Comparison of ENCODE assay signal across 14 cellular contexts in genomic region chr15:60529332-60529731, GRCh38. TPM values are rescaled to one million over a fixed set of nuclear protein-coding genes. Genes with fewer than 3 reads are reported as not detected.
A peak's percentile ranks its signal among the peaks of the same experiment; 100 is the strongest.
DNase-seq lines count a peak whose midpoint lies in the region; ATAC-seq and TF ChIP-seq lines count a peak whose summit lies in the region.
"Had no signal": no experiment of that assay in that cellular context is flagged by ENCODE, and none has a peak within 500 bp of the region (broad histone marks: within the 10 kb centered on the region; RNA-seq: fewer than 3 reads in every experiment).

No MANE protein-coding gene starts in this region.

- H3K9me3 Mint-ChIP-seq in activated naive CD4-positive, alpha-beta T cell treated with anti-CD3 and anti-CD28 coated beads, Interleukin-2, amount 50 U/mL, for 24 hours: no peaks in the 10 kb centered on the region
- H3K9me3 Mint-ChIP-seq in effector memory CD8-positive, alpha-beta T cell: no peaks in the 10 kb centered on the region
- no peaks in the 10 kb centered on the region for H3K9me3 Mint-ChIP-seq in MCF 10A (ENCODE audit: unreplicated experiment)

- peaks cover 83% of the 10 kb centered on the region for H3K4me1 Mint-ChIP-seq in activated naive CD4-positive, alpha-beta T cell treated with anti-CD3 and anti-CD28 coated beads, Interleukin-2, amount 50 U/mL, for 24 hours
- H3K4me1 Mint-ChIP-seq in effector memory CD8-positive, alpha-beta T cell (ENCODE audit: low read depth in 2 of 2): peaks cover 57 to 82% of the 10 kb centered on the region in 2 donors
- peaks cover 13% of the 10 kb centered on the region for H3K4me1 Mint-ChIP-seq in MCF 10A (ENCODE audit: insufficient read depth, unreplicated experiment)

- POLR2A ChIA-PET in MCF 10A (lab: Yijun Ruan, JAX): interaction anchor here (1.1 kb wide), 1 partner anchor 13 kb away, joined by 3 read pairs; no protein-coding TSS in a partner anchor

- H3K27ac ChIP-seq in psoas muscle: no peak overlapping the region
- H3K27ac ChIP-seq: SK-N-MC had no signal

- BruUV-seq in MCF 10A (replicated peaks; lab: Mats Ljungman, UMichigan): no TSS peak

- no peak overlapping the region for H3K4me3 Mint-ChIP-seq in activated naive CD4-positive, alpha-beta T cell treated with anti-CD3 and anti-CD28 coated beads, Interleukin-2, amount 50 U/mL, for 24 hours
- H3K4me3 Mint-ChIP-seq in effector memory CD8-positive, alpha-beta T cell: no peak overlapping the region
- no peak overlapping the region for H3K4me3 Mint-ChIP-seq in MCF 10A (ENCODE audit: unreplicated experiment)

- CTCF ChIA-PET in MCF 10A (lab: Yijun Ruan, JAX): interaction anchor here (0.6 to 1.2 kb wide), 3 partner anchors 9 to 49 kb away, joined by 3 to 7 read pairs (median 3); no protein-coding TSS in a partner anchor

- 93 to 100% (median 96%) methylated on average over 1 of the region's 1 CpG for WGBS in psoas muscle, 3 donors

- peak overlapping the region; percentile 66 for H3K27ac Mint-ChIP-seq in activated naive CD4-positive, alpha-beta T cell treated with anti-CD3 and anti-CD28 coated beads, Interleukin-2, amount 50 U/mL, for 24 hours
- peak overlapping the region; percentile 97 for H3K27ac Mint-ChIP-seq in effector memory CD8-positive, alpha-beta T cell
- no peak overlapping the region for H3K27ac Mint-ChIP-seq in MCF 10A (ENCODE audit: low read depth, unreplicated experiment)

- no peaks in the 10 kb centered on the region for H3K9me3 ChIP-seq in psoas muscle
- H3K9me3 ChIP-seq: HAP-1 had no signal

- peaks cover 0 to 18% of the 10 kb centered on the region in 2 donors for H3K36me3 ChIP-seq in psoas muscle (ENCODE audit: insufficient read depth in 1 of 2, low read depth in 1 of 2)
- H3K36me3 ChIP-seq: HAP-1 had no signal

- no peak for DNase-seq in activated naive CD4-positive, alpha-beta T cell treated with anti-CD3 and anti-CD28 coated beads, Interleukin-2, amount 50 U/mL, for 16 hours
- DNase-seq in LNCaP clone FGC (ENCODE audit: low read depth): peak; percentile 82
- DNase-seq in effector memory CD8-positive, alpha-beta T cell: no peak
- no peak for DNase-seq in MCF 10A (ENCODE audit: unreplicated experiment)
- DNase-seq in psoas muscle: no peak
- DNase-seq: Kasumi-1, MV-4-11, NCI-H1417 treated with DMSO at 0.1 percent for 48 hours, NCI-H2081, NCI-H2227 treated with DMSO at 0.1 percent for 48 hours had no signal

- H3K4me1 ChIP-seq in psoas muscle: peaks cover 75% of the 10 kb centered on the region

- H3K4me3 ChIP-seq in LNCaP clone FGC (ENCODE audit: low read depth, low read length): no peak overlapping the region
- no peak overlapping the region for H3K4me3 ChIP-seq in psoas muscle
- H3K4me3 ChIP-seq: HAP-1, SK-N-MC had no signal

- no peaks in the 10 kb centered on the region for H3K27me3 ChIP-seq in psoas muscle (ENCODE audit: insufficient read depth in 3 of 3, low read length in 2 of 3)

- intact Hi-C loops in MCF 10A (cut with micrococcal nuclease): no loop called here
- intact Hi-C loops in psoas muscle (cut with DNase I): no loop called here

- ATAC-seq in effector memory CD8-positive, alpha-beta T cell (replicated peaks): no peak
- ATAC-seq in GM21526 (IDR thresholded peaks at IDR 0.05; ENCODE audit: low FRiP score, unreplicated experiment) (no peak), psoas muscle (no peak)

- H3K36me3 Mint-ChIP-seq in activated naive CD4-positive, alpha-beta T cell treated with anti-CD3 and anti-CD28 coated beads, Interleukin-2, amount 50 U/mL, for 24 hours: peaks cover 17% of the 10 kb centered on the region
- peaks cover 71% of the 10 kb centered on the region for H3K36me3 Mint-ChIP-seq in effector memory CD8-positive, alpha-beta T cell (ENCODE audit: insufficient read depth)
- H3K36me3 Mint-ChIP-seq in MCF 10A (ENCODE audit: insufficient read depth, unreplicated experiment): no peaks in the 10 kb centered on the region

- H3K27me3 Mint-ChIP-seq in activated naive CD4-positive, alpha-beta T cell treated with anti-CD3 and anti-CD28 coated beads, Interleukin-2, amount 50 U/mL, for 24 hours: no peaks in the 10 kb centered on the region
- no peaks in the 10 kb centered on the region for H3K27me3 Mint-ChIP-seq in effector memory CD8-positive, alpha-beta T cell
- no peaks in the 10 kb centered on the region for H3K27me3 Mint-ChIP-seq in MCF 10A (ENCODE audit: insufficient read depth, unreplicated experiment)

- TF ChIP-seq CTCF in LNCaP clone FGC (IDR thresholded peaks at IDR 0.05; ENCODE audit: control insufficient read depth, extremely low read depth, insufficient read depth) (no peak), MCF 10A (IDR thresholded peaks at IDR 0.05; ENCODE audit: unreplicated experiment) (no peak), psoas muscle (IDR thresholded peaks at IDR 0.05) (no peak)

RNA-seq across cellular contexts. Expression of gene ICE2, which starts 50.4 kb away (rescaled TPM):
- total RNA-seq in MCF 10A (2022) (55.1 and 57.9 TPM in 2 replicates), psoas muscle (10 to 100 TPM; 20.0 to 25.9 (median 22.7) TPM)
- polyA plus RNA-seq in psoas muscle: 10 to 100 TPM in 1 of 3 donors, 1 to 10 TPM in 2; 5.2 to 12.5 (median 6.6) TPM
